25 cellular contexts compared by ENCODE assay signal in genomic region chr13:85373322-85373721, GRCh38.
"Had no signal": no experiment of that assay in that cellular context is flagged by ENCODE, and none has a peak within 500 bp of the region (broad histone marks: within the 10 kb centered on the region; RNA-seq: fewer than 3 reads in every experiment).

No MANE protein-coding gene starts in this region.

- H3K27me3 Mint-ChIP-seq: memory B cell; stimulated activated naive B cell treated with anti-CD40 and anti-IgM and Interleukin-4, amounts not matched to agents 10 μg/mL and 1 μg/mL and 100 μg/mL, for 72 hours; stimulated activated naive CD8-positive, alpha-beta T cell treated with anti-CD3 and anti-CD28 coated beads, Interleukin-15, Interleukin-2, amounts not matched to agents 100 ng/mL and 50 ng/mL, for 24 hours had no signal

- H3K9me3 Mint-ChIP-seq: memory B cell; stimulated activated naive B cell treated with anti-CD40 and anti-IgM and Interleukin-4, amounts not matched to agents 10 μg/mL and 1 μg/mL and 100 μg/mL, for 72 hours; stimulated activated naive CD8-positive, alpha-beta T cell treated with anti-CD3 and anti-CD28 coated beads, Interleukin-15, Interleukin-2, amounts not matched to agents 100 ng/mL and 50 ng/mL, for 24 hours had no signal

- ATAC-seq: foreskin keratinocyte; gastroesophageal sphincter; heart left ventricle; left ventricle myocardium superior; lower lobe of right lung; natural killer cell; psoas muscle; right cardiac atrium; stimulated activated naive B cell treated with anti-CD40 and anti-IgM and Interleukin-4, amounts not matched to agents 10 μg/mL and 1 μg/mL and 100 μg/mL, for 72 hours had no signal

- H3K36me3 Mint-ChIP-seq: memory B cell; natural killer cell; stimulated activated naive B cell treated with anti-CD40 and anti-IgM and Interleukin-4, amounts not matched to agents 10 μg/mL and 1 μg/mL and 100 μg/mL, for 72 hours had no signal

- H3K27ac Mint-ChIP-seq: memory B cell; natural killer cell; stimulated activated naive B cell treated with anti-CD40 and anti-IgM and Interleukin-4, amounts not matched to agents 10 μg/mL and 1 μg/mL and 100 μg/mL, for 72 hours; stimulated activated naive CD8-positive, alpha-beta T cell treated with anti-CD3 and anti-CD28 coated beads, Interleukin-15, Interleukin-2, amounts not matched to agents 100 ng/mL and 50 ng/mL, for 24 hours had no signal

- H3K27ac ChIP-seq: dorsolateral prefrontal cortex, esophagus muscularis mucosa, foreskin keratinocyte, gastroesophageal sphincter, heart left ventricle, hepatocyte, lower lobe of right lung, ovary, psoas muscle, skin epidermis, thoracic aorta, tibial nerve, upper lobe of left lung had no signal

- DNase-seq: dorsolateral prefrontal cortex; effector CD4-positive, alpha-beta T cell; foreskin keratinocyte; heart left ventricle; islet precursor cell; left ventricle myocardium superior; lower lobe of right lung; natural killer cell; occipital lobe; ovary; posterior cingulate gyrus; psoas muscle; right cardiac atrium; stimulated activated CD4-positive, alpha-beta T cell treated with anti-CD3 and anti-CD28 coated beads, Interleukin-15, amount 100 ng/mL, for 24 hours; stimulated activated CD4-positive, alpha-beta T cell treated with anti-CD3 and anti-CD28 coated beads, Interleukin-2, amount 100 ng/mL, for 48 hours; stimulated activated naive B cell treated with anti-CD40 and anti-IgM and Interleukin-4, amounts not matched to agents 10 μg/mL and 1 μg/mL and 100 μg/mL, for 72 hours; upper lobe of left lung had no signal

- H3K4me3 Mint-ChIP-seq: memory B cell; natural killer cell; stimulated activated naive B cell treated with anti-CD40 and anti-IgM and Interleukin-4, amounts not matched to agents 10 μg/mL and 1 μg/mL and 100 μg/mL, for 72 hours; stimulated activated naive CD8-positive, alpha-beta T cell treated with anti-CD3 and anti-CD28 coated beads, Interleukin-15, Interleukin-2, amounts not matched to agents 100 ng/mL and 50 ng/mL, for 24 hours had no signal

- H3K4me1 Mint-ChIP-seq: memory B cell; natural killer cell; stimulated activated naive B cell treated with anti-CD40 and anti-IgM and Interleukin-4, amounts not matched to agents 10 μg/mL and 1 μg/mL and 100 μg/mL, for 72 hours had no signal
